In genomic region chr3:39903253-39903652, GRCh38 we compare ENCODE assay signal across 29 cellular contexts.
"Had no signal": no experiment of that assay in that cellular context is flagged by ENCODE, and none has a peak within 500 bp of the region (broad histone marks: within the 10 kb centered on the region; RNA-seq: fewer than 3 reads in every experiment).

No MANE protein-coding gene starts in this region.

- H3K4me2 ChIP-seq: KMS-11, SK-N-SH had no signal

- H3K9ac ChIP-seq: KMS-11, SK-N-SH had no signal

- DNase-seq: activated CD4-positive, alpha-beta memory T cell treated with anti-CD3 and anti-CD28 coated beads for 36 hours; activated CD4-positive, alpha-beta T cell treated with anti-CD3 and anti-CD28 coated beads, Interleukin-2, amount 10 ng/mL, durations not matched to agents 7 days and 5 days; activated CD4-positive, CD25-positive, alpha-beta regulatory T cell; activated CD8-positive, alpha-beta memory T cell treated with anti-CD3 and anti-CD28 coated beads for 24 hours; activated effector memory CD4-positive, alpha-beta T cell treated with anti-CD3 and anti-CD28 coated beads, Interleukin-2, amount 50 U/mL, for 16 hours; activated naive CD4-positive, alpha-beta T cell treated with Interleukin-2 at 50 U/mL for 16 hours; activated naive CD8-positive, alpha-beta T cell treated with anti-CD3 and anti-CD28 coated beads, Interleukin-2, amount 50 U/mL, for 24 hours; activated T-cell treated with anti-CD3 and anti-CD28 coated beads, Interleukin-2, amount 50 U/mL, for 4 hours; amniotic stem cell; body of pancreas; central memory CD4-positive, alpha-beta T cell; MG63; MV-4-11; NCI-H1105 treated with DMSO at 0.1 percent for 48 hours; NCI-H1436 treated with DMSO at 0.1 percent for 48 hours; NCI-H187; NCI-H345; NCI-H524; NCI-H748 treated with DMSO at 0.1 percent for 48 hours; RPMI8226; SJCRH30; SK-N-SH; T-helper 1 cell had no signal

- H3K9me3 Mint-ChIP-seq: activated CD4-positive, alpha-beta memory T cell treated with anti-CD3 and anti-CD28 coated beads for 36 hours; activated CD4-positive, alpha-beta T cell treated with anti-CD3 and anti-CD28 coated beads, Interleukin-2, amount 10 ng/mL, durations not matched to agents 7 days and 5 days; activated naive CD4-positive, alpha-beta T cell treated with anti-CD3 and anti-CD28 coated beads, Interleukin-2, amount 50 U/mL, for 72 hours; activated naive CD8-positive, alpha-beta T cell treated with anti-CD3 and anti-CD28 coated beads, Interleukin-2, amount 50 U/mL, for 24 hours; activated T-cell treated with anti-CD3 and anti-CD28 coated beads, Interleukin-2, amount 50 U/mL, for 4 hours had no signal

- H3K9me3 ChIP-seq: ascending aorta, body of pancreas, MG63, SJCRH30, SK-N-SH had no signal

- H3K4me1 Mint-ChIP-seq: activated CD4-positive, alpha-beta T cell treated with anti-CD3 and anti-CD28 coated beads, Interleukin-2, amount 10 ng/mL, durations not matched to agents 7 days and 5 days; activated naive CD8-positive, alpha-beta T cell treated with anti-CD3 and anti-CD28 coated beads, Interleukin-2, amount 50 U/mL, for 24 hours had no signal

- H3K27me3 Mint-ChIP-seq: activated CD4-positive, alpha-beta memory T cell treated with anti-CD3 and anti-CD28 coated beads for 36 hours; activated CD4-positive, alpha-beta T cell treated with anti-CD3 and anti-CD28 coated beads, Interleukin-2, amount 10 ng/mL, durations not matched to agents 7 days and 5 days; activated naive CD8-positive, alpha-beta T cell treated with anti-CD3 and anti-CD28 coated beads, Interleukin-2, amount 50 U/mL, for 24 hours had no signal

- H3K4me3 Mint-ChIP-seq: activated CD4-positive, alpha-beta memory T cell treated with anti-CD3 and anti-CD28 coated beads for 36 hours; activated CD4-positive, alpha-beta T cell treated with anti-CD3 and anti-CD28 coated beads, Interleukin-2, amount 10 ng/mL, durations not matched to agents 7 days and 5 days; activated naive CD8-positive, alpha-beta T cell treated with anti-CD3 and anti-CD28 coated beads, Interleukin-2, amount 50 U/mL, for 24 hours; activated T-cell treated with anti-CD3 and anti-CD28 coated beads, Interleukin-2, amount 50 U/mL, for 4 hours had no signal

- H3K36me3 Mint-ChIP-seq: activated CD4-positive, alpha-beta memory T cell treated with anti-CD3 and anti-CD28 coated beads for 36 hours; activated naive CD4-positive, alpha-beta T cell treated with anti-CD3 and anti-CD28 coated beads, Interleukin-2, amount 50 U/mL, for 72 hours had no signal

- H3K27me3 ChIP-seq: ascending aorta, body of pancreas, MG63, SJCRH30 had no signal

- ATAC-seq: activated naive CD4-positive, alpha-beta T cell treated with anti-CD3 and anti-CD28 coated beads, Interleukin-2, amount 50 U/mL, for 72 hours; activated naive CD8-positive, alpha-beta T cell treated with anti-CD3 and anti-CD28 coated beads, Interleukin-2, amount 50 U/mL, for 24 hours; activated T-cell treated with anti-CD3 and anti-CD28 coated beads, Interleukin-2, amount 50 U/mL, for 4 hours; Panc1; Right ventricle myocardium inferior had no signal

- H3K27ac ChIP-seq: ascending aorta, KMS-11, SJCRH30, VCaP had no signal

- H3K27ac Mint-ChIP-seq: activated CD4-positive, alpha-beta memory T cell treated with anti-CD3 and anti-CD28 coated beads for 36 hours; activated CD4-positive, alpha-beta T cell treated with anti-CD3 and anti-CD28 coated beads, Interleukin-2, amount 10 ng/mL, durations not matched to agents 7 days and 5 days; activated naive CD4-positive, alpha-beta T cell treated with anti-CD3 and anti-CD28 coated beads, Interleukin-2, amount 50 U/mL, for 72 hours; activated naive CD8-positive, alpha-beta T cell treated with anti-CD3 and anti-CD28 coated beads, Interleukin-2, amount 50 U/mL, for 24 hours had no signal

- H3K4me1 ChIP-seq: ascending aorta, SJCRH30 had no signal
